16 cellular contexts compared by ENCODE assay signal in the genomic region with DNA sequence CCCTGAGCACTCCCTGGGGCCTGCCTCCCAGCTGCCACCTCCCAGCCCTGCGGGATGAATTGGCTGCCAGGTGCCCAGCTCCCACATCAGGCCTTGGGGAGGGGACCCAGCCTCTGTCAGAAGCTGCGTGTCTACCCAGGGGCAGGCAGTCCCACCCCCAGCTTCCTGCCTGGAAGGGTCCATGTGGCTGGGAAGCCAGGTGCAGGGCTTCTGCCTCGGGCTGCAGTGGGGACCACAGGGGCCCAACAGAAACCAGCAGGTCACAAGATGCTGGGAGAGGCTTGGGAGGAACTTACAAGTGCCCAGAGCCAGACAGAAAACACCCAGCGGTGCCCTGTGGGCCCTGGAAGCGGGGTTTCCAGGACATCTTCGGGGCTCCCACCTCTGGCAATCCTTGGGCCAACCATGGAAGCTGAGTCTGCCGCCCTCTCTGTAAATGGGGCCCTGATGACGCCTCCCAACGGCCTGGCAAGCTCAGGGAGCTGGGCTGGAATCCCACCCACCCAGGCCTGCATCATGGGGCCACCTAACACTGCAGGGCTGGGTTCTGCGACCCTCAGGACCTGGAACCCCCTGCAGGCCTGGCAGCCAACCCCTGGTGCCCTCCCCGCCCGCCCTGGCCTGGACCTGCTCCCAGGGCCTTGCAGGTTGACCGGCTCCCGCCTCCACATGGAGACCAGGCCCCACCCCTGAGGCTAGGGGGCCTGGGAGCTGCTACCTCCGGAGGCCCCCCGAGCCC. TPM values are rescaled to one million over a fixed set of nuclear protein-coding genes. Genes with fewer than 3 reads are reported as not detected.
DNase-seq lines count a peak whose midpoint lies in the region; ATAC-seq and TF ChIP-seq lines count a peak whose summit lies in the region.
"Had no signal": no experiment of that assay in that cellular context is flagged by ENCODE, and none has a peak within 500 bp of the region (broad histone marks: within the 10 kb centered on the region; RNA-seq: fewer than 3 reads in every experiment).

No MANE protein-coding gene starts in this region.

- no peak overlapping the region for H2BK12ac ChIP-seq in H9 (ENCODE audit: insufficient read length, low read depth, low read length)

- no peak for TF ChIP-seq CTCF in H9 (conservative IDR thresholded peaks at IDR 0.05)
- TF ChIP-seq CTCF in endodermal cell (conservative IDR thresholded peaks at IDR 0.05): no peak
- no peak for TF ChIP-seq CTCF in sigmoid colon (IDR thresholded peaks at IDR 0.05)

- no peak overlapping the region for H2BK5ac ChIP-seq in H9 (ENCODE audit: insufficient read length, low read length)

- H2BK20ac ChIP-seq in H9 (ENCODE audit: low read depth, low read length, poor library complexity, severe bottlenecking): no peak overlapping the region

- POLR2A ChIA-PET in activated CD4-positive, alpha-beta T cell treated with anti-CD3 and anti-CD28 coated beads for 36 hours (lab: Charles Lee): no interaction called here

- no peak overlapping the region for H3K4me3 ChIP-seq in endodermal cell (ENCODE audit: low read length)
- no peak overlapping the region for H3K4me3 ChIP-seq in sigmoid colon
- H3K4me3 ChIP-seq: cardiac muscle cell, esophagus muscularis mucosa, pancreas, smooth muscle cell had no signal

- no peak overlapping the region for H3K18ac ChIP-seq in H9 (ENCODE audit: insufficient read length, low read depth, low read length)

- no peak overlapping the region for H4K5ac ChIP-seq in H9 (ENCODE audit: insufficient read length, low read depth, low read length)

- H3K27me3 ChIP-seq in H9 (ENCODE audit: insufficient read depth, low read length): no peaks in the 10 kb centered on the region
- no peaks in the 10 kb centered on the region for H3K27me3 ChIP-seq in endodermal cell (ENCODE audit: control insufficient read depth, insufficient read depth, low read length, poor library complexity, severe bottlenecking)
- no peaks in the 10 kb centered on the region for H3K27me3 ChIP-seq in sigmoid colon
- H3K27me3 ChIP-seq: cardiac muscle cell, esophagus muscularis mucosa, pancreas had no signal

- no peak overlapping the region for H2AK5ac ChIP-seq in H9 (ENCODE audit: insufficient read length, low read length)

- H3K79me2 ChIP-seq in H9 (ENCODE audit: insufficient read depth, low read length): no peaks in the 10 kb centered on the region

- H3K4me1 ChIP-seq in H9 (ENCODE audit: insufficient read depth, low read length) (peaks cover 2% of the 10 kb centered on the region; the same call in 1 of the 2 replicates), endodermal cell (ENCODE audit: control insufficient read depth, insufficient read depth, low read length) (peaks cover 9% of the 10 kb centered on the region), sigmoid colon (peaks cover 0 to 49% (median 42%) of the 10 kb centered on the region in 4 donors)

- no peak overlapping the region for H4K91ac ChIP-seq in H9 (ENCODE audit: insufficient read length, low read depth, low read length)

- CTCF ChIA-PET in activated CD4-positive, alpha-beta T cell treated with anti-CD3 and anti-CD28 coated beads for 36 hours (lab: Charles Lee): interaction anchor here (0.6 to 2.3 kb wide), 9 partner anchors 35 to 1409 kb away, joined by 3 to 6 read pairs (median 3); partner anchors contain the start of gene CYP46A1

- no peak overlapping the region for H3K27ac Mint-ChIP-seq in activated CD4-positive, alpha-beta T cell treated with anti-CD3 and anti-CD28 coated beads for 36 hours
- H3K27ac Mint-ChIP-seq in H9: no peak overlapping the region
- no peak overlapping the region for H3K27ac Mint-ChIP-seq in endodermal cell
- no peak overlapping the region for H3K27ac Mint-ChIP-seq in T-helper 17 cell
- H3K27ac Mint-ChIP-seq: activated T-cell treated with anti-CD3 and anti-CD28 coated beads, Interleukin-2, amount 50 U/mL, for 24 hours had no signal

- H3K27me3 Mint-ChIP-seq in activated CD4-positive, alpha-beta T cell treated with anti-CD3 and anti-CD28 coated beads for 36 hours: no peaks in the 10 kb centered on the region
- H3K27me3 Mint-ChIP-seq in H9 (ENCODE audit: low read depth) (no peaks in the 10 kb centered on the region), endodermal cell (ENCODE audit: insufficient read depth) (no peaks in the 10 kb centered on the region), T-helper 17 cell (no peaks in the 10 kb centered on the region)
- H3K27me3 Mint-ChIP-seq: activated T-cell treated with anti-CD3 and anti-CD28 coated beads, Interleukin-2, amount 50 U/mL, for 24 hours; naive B cell had no signal

- no peak overlapping the region for H3K56ac ChIP-seq in H9 (ENCODE audit: insufficient read length, low read depth, low read length)

- no peak overlapping the region for H3K4ac ChIP-seq in H9 (ENCODE audit: low read depth, low read length)

- no peaks in the 10 kb centered on the region for H3K4me1 Mint-ChIP-seq in activated CD4-positive, alpha-beta T cell treated with anti-CD3 and anti-CD28 coated beads for 36 hours
- H3K4me1 Mint-ChIP-seq in H9 (peaks cover 15 to 22% of the 10 kb centered on the region in 2 experiments), endodermal cell (peaks cover 6% of the 10 kb centered on the region), T-helper 17 cell (peaks cover 2% of the 10 kb centered on the region)
- H3K4me1 Mint-ChIP-seq: naive B cell had no signal

- H3K23me2 ChIP-seq in H9 (ENCODE audit: insufficient read length, low read depth, low read length, poor library complexity, severe bottlenecking): no peaks in the 10 kb centered on the region

- no peak overlapping the region for H2AFZ ChIP-seq in H9 (ENCODE audit: low read length)

- no peak overlapping the region for H2BK120ac ChIP-seq in H9 (ENCODE audit: low read depth, low read length, poor library complexity, severe bottlenecking)

- ATAC-seq in activated CD4-positive, alpha-beta T cell treated with anti-CD3 and anti-CD28 coated beads for 36 hours: no peak
- no peak for ATAC-seq in T-helper 17 cell

- no peak for TF ChIP-seq POLR2A in sigmoid colon (IDR thresholded peaks at IDR 0.05)

- no peak overlapping the region for H3K14ac ChIP-seq in H9 (ENCODE audit: insufficient read depth, low read length)

- H3K27ac ChIP-seq in H9 (ENCODE audit: insufficient read length, low read depth, low read length) (no peak overlapping the region), endodermal cell (ENCODE audit: low read depth, low read length) (no peak overlapping the region), sigmoid colon (peak overlapping the region in 3 of 4 donors; percentile 40 to 47 (median 45))
- H3K27ac ChIP-seq: cardiac muscle cell, pancreas had no signal

- H3K9me3 Mint-ChIP-seq in activated CD4-positive, alpha-beta T cell treated with anti-CD3 and anti-CD28 coated beads for 36 hours (ENCODE audit: low read depth): no peaks in the 10 kb centered on the region
- no peaks in the 10 kb centered on the region for H3K9me3 Mint-ChIP-seq in H9
- H3K9me3 Mint-ChIP-seq in endodermal cell: no peaks in the 10 kb centered on the region
- H3K9me3 Mint-ChIP-seq: activated T-cell treated with anti-CD3 and anti-CD28 coated beads, Interleukin-2, amount 50 U/mL, for 24 hours; naive B cell had no signal

- TF ChIP-seq EP300 in sigmoid colon (IDR thresholded peaks at IDR 0.05): no peak

- H3K9me3 ChIP-seq in H9 (ENCODE audit: control insufficient read depth, low read depth, low read length): no peaks in the 10 kb centered on the region
- H3K9me3 ChIP-seq in endodermal cell (ENCODE audit: control insufficient read depth, low read length): no peaks in the 10 kb centered on the region
- H3K9me3 ChIP-seq in sigmoid colon: no peaks in the 10 kb centered on the region
- H3K9me3 ChIP-seq in T-helper 17 cell (ENCODE audit: control insufficient read depth, low read length, poor library complexity, severe bottlenecking): no peaks in the 10 kb centered on the region
- H3K9me3 ChIP-seq: esophagus muscularis mucosa, pancreas had no signal

- H2BK15ac ChIP-seq in H9 (ENCODE audit: low read depth, low read length): no peak overlapping the region

- no peak overlapping the region for H3T11ph ChIP-seq in H9 (ENCODE audit: low read length)

- peaks cover 3% of the 10 kb centered on the region for H4K20me1 ChIP-seq in H9 (ENCODE audit: control insufficient read depth, insufficient read depth, insufficient read length)

- no peak overlapping the region for H3K9ac ChIP-seq in H9 (ENCODE audit: extremely low read depth, insufficient read length, low read length)
- no peak overlapping the region for H3K9ac ChIP-seq in endodermal cell (ENCODE audit: extremely low read depth, low read length, poor library complexity, severe bottlenecking)

- no peak overlapping the region for H3K23ac ChIP-seq in H9 (ENCODE audit: insufficient read length, low read depth, low read length)

- WGBS in H9 (ENCODE audit: extremely low coverage, insufficient read length, low lambda C conversion rate): no CpG with 5 or more reads among the region's 16 CpGs
- WGBS in endodermal cell (ENCODE audit: insufficient coverage in 1 of 2, insufficient read length in 1 of 2), 2 experiments: 76 to 85% methylated on average over 6 to 16 of the region's 16 CpGs
- WGBS in sigmoid colon, 2 donors: 62 to 66% methylated on average over 16 of the region's 16 CpGs

- H4K8ac ChIP-seq in H9 (replicated peaks; ENCODE audit: insufficient read length, low read depth, low read length): no peak overlapping the region

- peak; percentile 4 for DNase-seq in activated CD4-positive, alpha-beta T cell treated with anti-CD3 and anti-CD28 coated beads for 36 hours
- no peak for DNase-seq in activated CD4-positive, alpha-beta T cell treated with anti-CD3 and anti-CD28 coated beads, Interleukin-2, amount 50 U/mL, for 1 hour
- DNase-seq in H9: peak; percentile 24
- peak; percentile 44 for DNase-seq in endodermal cell
- DNase-seq in sigmoid colon: peak; percentile 69
- no peak for DNase-seq in kidney tubule cell (ENCODE audit: low spot score)
- DNase-seq in T-helper 17 cell: no peak
- DNase-seq in NCI-H748 (lab: John Stamatoyannopoulos, UW; ENCODE audit: unreplicated experiment): no peak
- DNase-seq: MV-4-11, NCI-H187 treated with DMSO at 0.1 percent for 48 hours had no signal

- H3K4me2 ChIP-seq in H9 (ENCODE audit: insufficient read depth, insufficient read length, low read length): no peak overlapping the region
- H3K4me2 ChIP-seq: smooth muscle cell had no signal

- peaks cover 6% of the 10 kb centered on the region for H3K36me3 ChIP-seq in endodermal cell (ENCODE audit: control insufficient read depth, insufficient read depth, low read length)
- peaks cover 7 to 28% (median 17%) of the 10 kb centered on the region in 4 donors for H3K36me3 ChIP-seq in sigmoid colon

- H3K79me1 ChIP-seq in H9 (ENCODE audit: insufficient read depth, low read depth, low read length, poor library complexity, severe bottlenecking): no peaks in the 10 kb centered on the region

- intact Hi-C loops in activated CD4-positive, alpha-beta T cell treated with anti-CD3 and anti-CD28 coated beads for 36 hours (cut with DNase I, micrococcal nuclease): loop anchor here (1.0 kb wide), 4 partner anchors 110 to 367 kb away; no protein-coding TSS in a partner anchor
- intact Hi-C loops in sigmoid colon (cut with DNase I): loop anchor here (1.0 kb wide), 1 partner anchor 111 kb away; no protein-coding TSS in a partner anchor

- no peaks in the 10 kb centered on the region for H3K36me3 Mint-ChIP-seq in activated CD4-positive, alpha-beta T cell treated with anti-CD3 and anti-CD28 coated beads for 36 hours (ENCODE audit: low read depth)
- H3K36me3 Mint-ChIP-seq in H9 (ENCODE audit: insufficient read depth in 1 of 3, low read depth in 3 of 3): peaks cover 0 to 6% (median 0%) of the 10 kb centered on the region in 3 experiments; a peak in 4 of 7 replicates
- peaks cover 5% of the 10 kb centered on the region for H3K36me3 Mint-ChIP-seq in endodermal cell (ENCODE audit: low read depth)
- no peaks in the 10 kb centered on the region for H3K36me3 Mint-ChIP-seq in T-helper 17 cell (ENCODE audit: low read depth)
- H3K36me3 Mint-ChIP-seq: naive B cell had no signal

- no peak overlapping the region for H3K4me3 Mint-ChIP-seq in activated CD4-positive, alpha-beta T cell treated with anti-CD3 and anti-CD28 coated beads for 36 hours
- H3K4me3 Mint-ChIP-seq in H9: no peak overlapping the region
- H3K4me3 Mint-ChIP-seq in endodermal cell: no peak overlapping the region
- no peak overlapping the region for H3K4me3 Mint-ChIP-seq in T-helper 17 cell
- H3K4me3 Mint-ChIP-seq: activated T-cell treated with anti-CD3 and anti-CD28 coated beads, Interleukin-2, amount 50 U/mL, for 24 hours; naive B cell had no signal

RNA-seq across cellular contexts. Expression of gene CCNK, which starts 36.6 kb away (rescaled TPM):
- 10 to 100 TPM; 93.7 to 96.2 TPM for total RNA-seq in activated CD4-positive, alpha-beta T cell treated with anti-CD3 and anti-CD28 coated beads for 36 hours
- total RNA-seq in H9 (2021) (76.9 and 80.1 TPM in 2 replicates), endodermal cell (10 to 100 TPM; 71.5 to 77.1 TPM), sigmoid colon (10 to 100 TPM; 13.2 to 20.5 (median 18.4) TPM), T-helper 17 cell (100 to 1,000 TPM; 138 to 141 TPM)
- polyA plus RNA-seq in endodermal cell (2013, experiment 1 of 2): 62.9 TPM
- 60.4 TPM for polyA plus RNA-seq in endodermal cell (2013, experiment 2 of 2)
- 10 to 100 TPM; 14.4 to 25.9 (median 17.6) TPM for polyA plus RNA-seq in sigmoid colon

RNA-seq across cellular contexts. Expression of gene SETD3, which starts 37.2 kb away (rescaled TPM):
- total RNA-seq in activated CD4-positive, alpha-beta T cell treated with anti-CD3 and anti-CD28 coated beads for 36 hours: 10 to 100 TPM; 51.5 to 62.3 TPM
- 53.7 and 56.7 TPM in 2 replicates for total RNA-seq in H9 (2021)
- total RNA-seq in endodermal cell: 10 to 100 TPM; 57.8 to 68.1 TPM
- 41.3 TPM for polyA plus RNA-seq in endodermal cell (2013, experiment 1 of 2)
- polyA plus RNA-seq in endodermal cell (2013, experiment 2 of 2): 38.5 TPM
- 100 to 1,000 TPM; 130 to 164 (median 152) TPM for total RNA-seq in sigmoid colon
- 10 to 100 TPM; 34.6 to 54.7 (median 53.6) TPM for polyA plus RNA-seq in sigmoid colon
- total RNA-seq in T-helper 17 cell: 10 to 100 TPM; 38.2 to 47.6 TPM

Comparison
In these comparisons a context has a peak if more than half of its experiments do, and no peak if none do; other contexts are left out.
1. DNase-seq: peak in activated CD4-positive, alpha-beta T cell treated with anti-CD3 and anti-CD28 coated beads for 36 hours (single experiment), H9 (single experiment), endodermal cell (single experiment) and sigmoid colon (single experiment); none in activated CD4-positive, alpha-beta T cell treated with anti-CD3 and anti-CD28 coated beads, Interleukin-2, amount 50 U/mL, for 1 hour (single experiment), kidney tubule cell (single experiment), T-helper 17 cell (0 of 3) and NCI-H748 (single experiment).
2. H3K27ac ChIP-seq: peak in sigmoid colon (3 of 4); none in H9 (single experiment) and endodermal cell (single experiment).